In genomic region chr19:6768236-6768785, GRCh38 we compare ENCODE assay signal across 10 cellular contexts. TPM values are rescaled to one million over a fixed set of nuclear protein-coding genes. Genes with fewer than 3 reads are reported as not detected.
DNase-seq lines count a peak whose midpoint lies in the region; ATAC-seq and TF ChIP-seq lines count a peak whose summit lies in the region.
"Had no signal": no experiment of that assay in that cellular context is flagged by ENCODE, and none has a peak within 500 bp of the region (broad histone marks: within the 10 kb centered on the region; RNA-seq: fewer than 3 reads in every experiment).

No MANE protein-coding gene starts in this region.

- H3K36me3 ChIP-seq in GM23338 (ENCODE audit: insufficient read depth) (no peaks in the 10 kb centered on the region), spleen (peaks cover 0 to 2% (median 0%) of the 10 kb centered on the region in 6 donors)
- H3K36me3 ChIP-seq: right atrium auricular region had no signal

- H3K4me3 ChIP-seq in GM23338 (peak overlapping the region; percentile 91), spleen (peak overlapping the region in 6 of 8 donors; percentile 45 to 78 (median 54))

- peaks cover 4% of the 10 kb centered on the region; the same call in 1 of the 2 replicates for H4K20me1 ChIP-seq in GM23338 (replicated peaks; ENCODE audit: insufficient read depth)

- no peak for TF ChIP-seq POLR2A in spleen (IDR thresholded peaks at IDR 0.05)

- peaks cover 16% of the 10 kb centered on the region for H3K79me2 ChIP-seq in GM23338 (replicated peaks; ENCODE audit: insufficient read depth)

- H3K9me3 Mint-ChIP-seq in GM23338: peaks cover 21% of the 10 kb centered on the region
- no peaks in the 10 kb centered on the region for H3K9me3 Mint-ChIP-seq in T-cell
- peaks cover 5% of the 10 kb centered on the region for H3K9me3 Mint-ChIP-seq in endothelial cell (ENCODE audit: unreplicated experiment)
- H3K9me3 Mint-ChIP-seq in osteocyte (ENCODE audit: unreplicated experiment): no peaks in the 10 kb centered on the region

- H3K27ac ChIP-seq in GM23338 (ENCODE audit: low read depth) (no peak overlapping the region), spleen (peak overlapping the region; percentile 53 to 93 (median 86))
- H3K27ac ChIP-seq: right atrium auricular region had no signal

- intact Hi-C loops in spleen (cut with DNase I; ENCODE audit: low total_unique reads): no loop called here

- H3K4me1 ChIP-seq in GM23338 (ENCODE audit: insufficient read depth) (peaks cover 13% of the 10 kb centered on the region; the same call in 1 of the 2 replicates), spleen (peaks cover 6 to 62% (median 41%) of the 10 kb centered on the region in 6 donors)

- no peaks in the 10 kb centered on the region for H3K9me3 ChIP-seq in spleen
- H3K9me3 ChIP-seq: right atrium auricular region had no signal

- CTCF ChIA-PET in T-cell (lab: Charles Lee): interaction anchor here in 1 of 2 donors (0.9 to 3.2 kb wide), 5 partner anchors 30 to 287 kb away, joined by 3 to 23 read pairs (median 4); partner anchors contain the start of genes DENND1C and GPR108
- CTCF ChIA-PET in HEK293T (lab: Yijun Ruan, JAX): interaction anchor here (0.6 to 1.7 kb wide), 3 partner anchors 30 to 135 kb away, joined by 3 to 5 read pairs (median 3); no protein-coding TSS in a partner anchor

- H3K4me3 Mint-ChIP-seq in GM23338 (peak overlapping the region; percentile 80), T-cell (peak overlapping the region; percentile 87 to 89 (median 87)), endothelial cell (ENCODE audit: unreplicated experiment) (peak overlapping the region; percentile 56), osteocyte (ENCODE audit: unreplicated experiment) (no peak overlapping the region)

- whole genome bisulfite sequencing in spleen, 5 donors: 48 to 64% (median 59%) methylated on average over 8 of the region's 8 CpGs

- H3K36me3 Mint-ChIP-seq in GM23338 (ENCODE audit: low read depth) (peaks cover 18% of the 10 kb centered on the region; the same call in 2 of the 3 replicates), T-cell (no peaks in the 10 kb centered on the region), endothelial cell (ENCODE audit: low read depth, unreplicated experiment) (peaks cover 5% of the 10 kb centered on the region), osteocyte (ENCODE audit: unreplicated experiment) (no peaks in the 10 kb centered on the region)

- no peak for DNase-seq in GM23338 (ENCODE audit: low spot score)
- DNase-seq in T-cell: peak in 8 of 34 experiments; percentile 11 to 42 (median 21)
- no peak for DNase-seq in endothelial cell (ENCODE audit: low spot score)
- no peak for DNase-seq in spleen
- DNase-seq in HEK293T (ENCODE audit: extremely low spot score): no peak
- DNase-seq in osteocyte (ENCODE audit: extremely low spot score, unreplicated experiment): no peak
- DNase-seq in ACHN: no peak
- DNase-seq: NCI-H69 had no signal

- TF ChIP-seq CTCF in GM23338 (conservative IDR thresholded peaks at IDR 0.05; ENCODE audit: low read depth in 2 of 2): no peak
- TF ChIP-seq CTCF in endothelial cell (IDR thresholded peaks at IDR 0.05; ENCODE audit: unreplicated experiment): no peak
- TF ChIP-seq CTCF in spleen (IDR thresholded peaks at IDR 0.05 in 8 of 11, conservative IDR thresholded peaks at IDR 0.05 in 3 of 11): no peak
- TF ChIP-seq CTCF in osteocyte (IDR thresholded peaks at IDR 0.05): no peak

- H2AFZ ChIP-seq in GM23338: no peak overlapping the region

- H3K27me3 Mint-ChIP-seq in GM23338 (ENCODE audit: insufficient read depth, low read depth, poor library complexity) (peaks cover 10% of the 10 kb centered on the region), T-cell (no peaks in the 10 kb centered on the region), endothelial cell (ENCODE audit: unreplicated experiment) (peaks cover 16% of the 10 kb centered on the region), osteocyte (ENCODE audit: unreplicated experiment) (peaks cover 16% of the 10 kb centered on the region)

- peaks cover 15% of the 10 kb centered on the region; the same call in 2 of the 3 replicates for H3K4me1 Mint-ChIP-seq in GM23338
- H3K4me1 Mint-ChIP-seq in T-cell: peaks cover 41 to 48% (median 42%) of the 10 kb centered on the region in 3 donors
- peaks cover 14% of the 10 kb centered on the region for H3K4me1 Mint-ChIP-seq in endothelial cell (ENCODE audit: unreplicated experiment)
- H3K4me1 Mint-ChIP-seq in osteocyte (ENCODE audit: unreplicated experiment): peaks cover 21% of the 10 kb centered on the region

- peak overlapping the region; percentile 76 for H3K4me2 ChIP-seq in GM23338

- POLR2A ChIA-PET in T-cell (lab: Charles Lee) (interaction anchor here in 1 of 2 donors (1.4 kb wide), 1 partner anchor 31 kb away, joined by 7 read pairs; the partner anchor contains the start of gene GPR108), HEK293T (lab: Yijun Ruan, JAX) (interaction anchor here (1.0 to 1.9 kb wide), 2 partner anchors 30 to 32 kb away, joined by 4 to 8 read pairs; partner anchors contain the start of gene GPR108)

- H3F3A ChIP-seq in GM23338 (replicated peaks; ENCODE audit: low read depth): peaks cover 6% of the 10 kb centered on the region; the same call in 1 of the 2 replicates

- ATAC-seq in GM23338 (no peak), T-cell (replicated peaks in 1 of 4) (no peak), GM18870 (IDR thresholded peaks at IDR 0.05; ENCODE audit: unreplicated experiment) (no peak)

- no peaks in the 10 kb centered on the region for H3K9me2 ChIP-seq in GM23338 (ENCODE audit: insufficient read depth)

- in situ Hi-C loops in ACHN (cut with HindIII; ENCODE audit: low pct_ligation_motif_present, low pct_unique_long_range_greater_than_20kb, low sequenced_read_pairs): no loop called here

- H3K27ac Mint-ChIP-seq in GM23338 (no peak overlapping the region), T-cell (peak overlapping the region; percentile 93 to 94), endothelial cell (ENCODE audit: unreplicated experiment) (no peak overlapping the region), osteocyte (ENCODE audit: unreplicated experiment) (no peak overlapping the region)

- no peaks in the 10 kb centered on the region for H3K27me3 ChIP-seq in GM23338 (ENCODE audit: insufficient read depth)
- peaks cover 0 to 31% (median 0%) of the 10 kb centered on the region in 7 donors for H3K27me3 ChIP-seq in spleen (replicated peaks in 1 of 7)

TF ChIP-seq in GM23338, 12 proteins besides CTCF, POLR2A, EP300 and RAD21 (continues in another document):
- TF ChIP-seq EZH2 (IDR thresholded peaks at IDR 0.05; ENCODE audit: low read depth, unreplicated experiment) (no peak), EZH2phosphoT487 (IDR thresholded peaks at IDR 0.05; ENCODE audit: unreplicated experiment) (no peak), CREB1 (CRISPR knock-in tag; IDR thresholded peaks at IDR 0.05; ENCODE audit: low read depth) (no peak), ZNF331 (CRISPR knock-in tag; IDR thresholded peaks at IDR 0.05; ENCODE audit: low read depth) (no peak)

TF ChIP-seq in HEK293T, 16 proteins besides CTCF, POLR2A, EP300 and RAD21 (continues in another document):
- TF ChIP-seq FOXM1 (IDR thresholded peaks at IDR 0.05; ENCODE audit: borderline replicate concordance) (no peak), ELF4 (IDR thresholded peaks at IDR 0.05) (no peak), CTBP1 (IDR thresholded peaks at IDR 0.05; ENCODE audit: borderline replicate concordance) (no peak), LEF1 (IDR thresholded peaks at IDR 0.05; ENCODE audit: borderline replicate concordance) (no peak), FOXK2 (IDR thresholded peaks at IDR 0.05) (no peak), L3MBTL2 (conservative IDR thresholded peaks at IDR 0.05) (no peak), TARDBP (IDR thresholded peaks at IDR 0.05) (no peak), ZNF384 (IDR thresholded peaks at IDR 0.05) (no peak), HDGF (IDR thresholded peaks at IDR 0.05; ENCODE audit: borderline replicate concordance) (no peak)

RNA-seq across cellular contexts. Expression of gene SH2D3A, which starts 1.1 kb away (rescaled TPM):
- total RNA-seq in GM23338 (2014; rRNA removed; shearing (Covaris generic)): 25.6 and 38.4 TPM in 2 replicates
- 20.7 and 24.6 TPM in 2 replicates for polyA plus RNA-seq in GM23338 (2016; fragmentation: Nextera tagmentation; extraction: Ambion mirVana)
- 10 to 100 TPM; 61.7 to 83.7 (median 73.6) TPM for total RNA-seq in T-cell
- 1.5 TPM for total RNA-seq in endothelial cell (ENCODE audit: unreplicated experiment)
- total RNA-seq in spleen: 10 to 100 TPM in 5 of 7 donors, 1 to 10 TPM in 2; 7.5 to 17.1 (median 11.8) TPM
- 10 to 100 TPM in 1 of 3 donors, 1 to 10 TPM in 2; 7.6 to 10.0 (median 9.3) TPM for polyA plus RNA-seq in spleen
- total RNA-seq in osteocyte: not detected in 2 replicates
- total RNA-seq: right atrium auricular region had no signal

RNA-seq across cellular contexts. Expression of gene VAV1, which starts 4.2 kb away (rescaled TPM):
- total RNA-seq in GM23338 (2014; rRNA removed; shearing (Covaris generic)): 1.7 and 1.8 TPM in 2 replicates
- 0.82 and 1.0 TPM in 2 replicates for polyA plus RNA-seq in GM23338 (2016; fragmentation: Nextera tagmentation; extraction: Ambion mirVana)
- total RNA-seq in T-cell: 100 to 1,000 TPM in 2 of 5 donors, 10 to 100 TPM in 3; 82.5 to 114 (median 92.2) TPM
- not detected for total RNA-seq in endothelial cell (ENCODE audit: unreplicated experiment)
- 100 to 1,000 TPM in 1 of 7 donors, 10 to 100 TPM in 6; 73.4 to 151 (median 90.1) TPM for total RNA-seq in spleen
- polyA plus RNA-seq in spleen: 10 to 100 TPM; 34.8 to 48.8 (median 40.9) TPM
- total RNA-seq in osteocyte: not detected in 2 replicates

RNA-seq across cellular contexts. Expression of gene TRIP10, which starts 28.8 kb away (rescaled TPM):
- 46.2 and 56.8 TPM in 2 replicates for total RNA-seq in GM23338 (2014; rRNA removed; shearing (Covaris generic))
- polyA plus RNA-seq in GM23338 (2016; fragmentation: Nextera tagmentation; extraction: Ambion mirVana) (65.4 and 68.5 TPM in 2 replicates), spleen (10 to 100 TPM; 17.2 to 58.2 (median 36.1) TPM)
- total RNA-seq in T-cell (1 to 10 TPM; 2.6 to 8.7 (median 7.3) TPM), endothelial cell (ENCODE audit: unreplicated experiment) (42.8 TPM), spleen (10 to 100 TPM; 25.4 to 50.3 (median 32.1) TPM), osteocyte (51.1 and 53.8 TPM in 2 replicates)

RNA-seq across cellular contexts. Expression of gene GPR108, which starts 30.9 kb away (rescaled TPM):
- total RNA-seq in GM23338 (2014; rRNA removed; shearing (Covaris generic)): 42.6 and 57.9 TPM in 2 replicates
- polyA plus RNA-seq in GM23338 (2016; fragmentation: Nextera tagmentation; extraction: Ambion mirVana): 44.8 and 45.9 TPM in 2 replicates
- 10 to 100 TPM; 51.8 to 83.3 (median 58.4) TPM for total RNA-seq in T-cell
- total RNA-seq in endothelial cell (ENCODE audit: unreplicated experiment): 69.1 TPM
- 10 to 100 TPM; 35.4 to 75.0 (median 56.0) TPM for total RNA-seq in spleen
- polyA plus RNA-seq in spleen: 100 to 1,000 TPM in 1 of 3 donors, 10 to 100 TPM in 2; 66.9 to 102 (median 91.8) TPM
- 45.4 and 51.5 TPM in 2 replicates for total RNA-seq in osteocyte

RNA-seq across cellular contexts. Expression of gene C3, which starts 47.9 kb away (rescaled TPM):
- total RNA-seq in GM23338 (2014; rRNA removed; shearing (Covaris generic)): 4.8 and 17.7 TPM in 2 replicates
- polyA plus RNA-seq in GM23338 (2016; fragmentation: Nextera tagmentation; extraction: Ambion mirVana): 5.1 and 7.5 TPM in 2 replicates
- total RNA-seq in T-cell: 10 to 100 TPM in 1 of 5 donors, 1 to 10 TPM in 3, not detected in 1; 1.1 to 10.6 (median 7.6) TPM
- not detected for total RNA-seq in endothelial cell (ENCODE audit: unreplicated experiment)
- 10 to 100 TPM in 4 of 7 donors, 1 to 10 TPM in 3; 5.8 to 68.1 (median 19.7) TPM for total RNA-seq in spleen
- polyA plus RNA-seq in spleen: 100 to 1,000 TPM in 1 of 3 donors, 10 to 100 TPM in 2; 31.0 to 182 (median 34.1) TPM
- total RNA-seq in osteocyte: 0.56 TPM in 1 of 2 replicates, not detected in the other

Comparison
In these comparisons a context has a peak if more than half of its experiments do, and no peak if none do; other contexts are left out.
1. H3K27ac Mint-ChIP-seq: peak in T-cell (2 of 2); none in GM23338 (single experiment), endothelial cell (single experiment) and osteocyte (single experiment).
2. RNA of gene VAV1, which starts 4.2 kb away (total RNA-seq): 82.5 to 114 TPM in T-cell and 73.4 to 151 TPM in spleen; 1.7 to 1.8 TPM in GM23338, not detected in endothelial cell (single experiment) and not detected in osteocyte; every median in the first group is over 10 times any median in the second.